20 cellular contexts compared by ENCODE assay signal in the genomic region with DNA sequence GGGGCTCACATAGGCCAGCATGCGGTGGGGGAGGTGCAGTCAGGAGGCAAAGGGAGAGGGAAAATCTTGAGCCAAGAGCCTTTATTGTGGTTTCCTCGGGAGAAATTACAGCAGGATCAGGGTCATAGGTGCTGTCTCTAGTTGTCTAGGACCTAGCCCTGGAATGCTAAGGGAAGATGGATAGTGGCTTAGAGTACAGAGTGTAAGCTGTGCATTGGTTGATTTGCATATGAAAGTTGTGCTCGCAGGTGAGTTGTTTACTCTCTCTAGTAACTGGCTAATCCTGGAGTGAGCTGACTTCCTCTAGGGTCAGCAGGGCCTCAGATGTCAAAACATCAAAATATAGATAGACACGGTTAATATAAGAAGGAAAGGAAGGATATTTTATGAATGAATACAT.
"Had no signal": no experiment of that assay in that cellular context is flagged by ENCODE, and none has a peak within 500 bp of the region (broad histone marks: within the 10 kb centered on the region; RNA-seq: fewer than 3 reads in every experiment).

No MANE protein-coding gene starts in this region.

- H3K9me3 ChIP-seq: lower lobe of right lung, thoracic aorta had no signal

- H3K4me1 ChIP-seq: esophagus squamous epithelium, gastroesophageal sphincter, left ventricle myocardium inferior, lower lobe of right lung, stomach, transverse colon had no signal

- H3K36me3 ChIP-seq: esophagus squamous epithelium, gastroesophageal sphincter, left ventricle myocardium inferior, lower lobe of right lung, stomach, thoracic aorta, transverse colon had no signal

- ATAC-seq: effector memory CD8-positive, alpha-beta T cell; gastroesophageal sphincter; lower lobe of right lung; right cardiac atrium had no signal

- H3K4me3 Mint-ChIP-seq: dendritic cell treated with granulocyte-macrophage colony-stimulating factor and Interleukin-4, amounts not matched to agents 40 ng/mL and 50 ng/mL, for 4 days; effector memory CD8-positive, alpha-beta T cell; memory B cell; nephron had no signal

- H3K27ac ChIP-seq: esophagus squamous epithelium, gastroesophageal sphincter, left ventricle myocardium inferior, lower lobe of right lung, stomach, thoracic aorta, transverse colon had no signal

- DNase-seq: cerebellar nuclear complex; effector memory CD8-positive, alpha-beta T cell; esophagus squamous epithelium; foreskin fibroblast; left ventricle myocardium inferior; lower lobe of right lung; naive B cell; right cardiac atrium; small intestine; stimulated activated CD4-positive, alpha-beta T cell treated with anti-CD3 and anti-CD28 coated beads, Interleukin-12 subunit alpha, Interleukin-12 subunit beta, amount 100 ng/mL, for 4 hours; stimulated activated naive CD4-positive, alpha-beta T cell; stomach; substantia nigra; transverse colon had no signal

- H3K27me3 Mint-ChIP-seq: dendritic cell treated with granulocyte-macrophage colony-stimulating factor and Interleukin-4, amounts not matched to agents 40 ng/mL and 50 ng/mL, for 4 days; effector memory CD8-positive, alpha-beta T cell; memory B cell; naive B cell; progenitor cell of endocrine pancreas had no signal

- H3K4me1 Mint-ChIP-seq: nephron had no signal

- H3K4me3 ChIP-seq: esophagus squamous epithelium, gastroesophageal sphincter, left ventricle myocardium inferior, lower lobe of right lung, stomach, thoracic aorta, transverse colon had no signal

- H3K27ac Mint-ChIP-seq: dendritic cell treated with granulocyte-macrophage colony-stimulating factor and Interleukin-4, amounts not matched to agents 40 ng/mL and 50 ng/mL, for 4 days; effector memory CD8-positive, alpha-beta T cell; memory B cell; nephron; progenitor cell of endocrine pancreas had no signal

- H3K27me3 ChIP-seq: esophagus squamous epithelium, gastroesophageal sphincter, stomach, transverse colon had no signal
